Comparison of ENCODE assay signal across 8 cellular contexts in the genomic region with DNA sequence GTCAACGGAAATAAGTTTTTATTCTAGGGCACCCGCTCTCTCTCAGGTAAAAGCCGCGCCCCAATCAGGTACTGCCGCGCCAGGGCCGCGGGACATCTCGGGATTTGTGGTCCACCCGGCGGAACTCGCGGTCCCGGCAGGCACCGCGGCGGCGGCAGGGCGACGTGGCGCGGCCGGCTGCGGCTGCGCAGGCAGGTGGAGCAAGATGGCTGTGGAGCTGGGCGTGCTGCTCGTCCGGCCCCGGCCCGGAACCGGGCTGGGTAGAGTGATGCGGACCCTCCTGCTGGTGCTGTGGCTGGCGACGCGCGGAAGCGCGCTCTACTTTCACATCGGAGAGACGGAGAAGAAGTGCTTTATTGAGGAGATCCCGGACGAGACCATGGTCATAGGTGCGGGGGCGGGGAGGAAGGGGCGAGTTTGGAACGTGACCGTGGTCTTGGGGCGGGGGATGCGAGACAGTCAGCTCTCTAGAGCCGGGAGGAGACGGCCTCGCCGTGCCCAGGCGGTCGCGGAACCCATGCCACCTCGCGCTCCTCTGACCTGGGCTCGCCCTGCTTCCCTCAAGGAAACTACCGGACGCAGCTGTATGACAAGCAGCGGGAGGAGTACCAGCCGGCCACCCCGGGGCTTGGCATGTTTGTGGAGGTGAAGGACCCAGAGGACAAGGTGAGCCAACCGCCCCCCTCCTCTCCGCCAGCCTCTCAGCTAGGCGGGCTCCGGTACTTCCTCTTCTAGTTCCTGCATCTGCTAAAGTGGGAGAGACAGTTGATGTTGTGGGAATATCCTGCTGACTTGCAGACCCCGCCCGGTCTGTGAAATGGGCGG. TPM values are rescaled to one million over a fixed set of nuclear protein-coding genes. Genes with fewer than 3 reads are reported as not detected.
DNase-seq lines count a peak whose midpoint lies in the region; ATAC-seq and TF ChIP-seq lines count a peak whose summit lies in the region.

TMED9 (plus strand) TSS at position 194 of the 825 bp plus-strand sequence; CDS start at position 206, 12 bp downstream.

- H3K9ac ChIP-seq in colonic mucosa (ENCODE audit: low read depth in 2 of 2, low read length in 2 of 2), result peak within 1 kb of the TSS; percentile 89 to 97

- H3K27ac ChIP-seq in colonic mucosa, result peak within 1 kb of the TSS; percentile 85
- H3K27ac ChIP-seq in layer of hippocampus (ENCODE audit: low read depth, low read length), result peak within 1 kb of the TSS; percentile 67

- peak; percentile 94 for DNase-seq in AG08396 (ENCODE audit: low spot score)
- peak; percentile 94 for DNase-seq in NCI-H345 (lab: John Stamatoyannopoulos, UW)
- peak; percentile 98 for DNase-seq in activated CD4-positive, alpha-beta T cell treated with anti-CD3 and anti-CD28 coated beads, Interleukin-2, amount 10 ng/mL, durations not matched to agents 24 days and 14 days
- peak; percentile 90 for DNase-seq in colonic mucosa
- DNase-seq in stimulated activated CD4-positive, alpha-beta T cell treated with anti-CD3 and anti-CD28 coated beads, Interleukin-1b, Interleukin-23, amount 100 ng/mL, for 24 hours (ENCODE audit: low read depth in 4 of 4, low spot score in 1 of 4), result peak; percentile 68 to 80 (median 74)

- no peaks in the 10 kb centered on the region for H3K9me3 Mint-ChIP-seq in activated CD4-positive, alpha-beta T cell treated with anti-CD3 and anti-CD28 coated beads, Interleukin-2, amount 10 ng/mL, durations not matched to agents 24 days and 14 days

- TF ChIP-seq CTCF in colonic mucosa (IDR thresholded peaks at IDR 0.05), result no peak

- peak within 1 kb of the TSS; percentile 97 for H3K27ac Mint-ChIP-seq in activated CD4-positive, alpha-beta T cell treated with anti-CD3 and anti-CD28 coated beads, Interleukin-2, amount 10 ng/mL, durations not matched to agents 24 days and 14 days

- H3K36me3 Mint-ChIP-seq in activated CD4-positive, alpha-beta T cell treated with anti-CD3 and anti-CD28 coated beads, Interleukin-2, amount 10 ng/mL, durations not matched to agents 24 days and 14 days (ENCODE audit: low read depth), result peaks cover 41% of the 10 kb centered on the region

- peaks cover 10% of the 10 kb centered on the region for H3K4me1 ChIP-seq in colonic mucosa

- H3K27me3 ChIP-seq in colonic mucosa (no peaks in the 10 kb centered on the region), layer of hippocampus (ENCODE audit: control insufficient read depth, insufficient read depth, low read length) (no peaks in the 10 kb centered on the region)

- H3K4me3 Mint-ChIP-seq in activated CD4-positive, alpha-beta T cell treated with anti-CD3 and anti-CD28 coated beads, Interleukin-2, amount 10 ng/mL, durations not matched to agents 24 days and 14 days, result peak within 1 kb of the TSS; percentile 97

- peak; percentile 96 for ATAC-seq in GM18868 (IDR thresholded peaks at IDR 0.05; ENCODE audit: unreplicated experiment)
- ATAC-seq in HG03103 (IDR thresholded peaks at IDR 0.05; ENCODE audit: low read depth, unreplicated experiment), result peak; percentile 91

- H3K4me3 ChIP-seq in colonic mucosa, result peak within 1 kb of the TSS; percentile 99

- intact Hi-C loops in activated CD4-positive, alpha-beta T cell treated with anti-CD3 and anti-CD28 coated beads, Interleukin-2, amount 10 ng/mL, durations not matched to agents 24 days and 14 days (cut with micrococcal nuclease), result loop anchor here (1.0 to 10.0 kb wide), 3 partner anchors 37 to 187 kb away; partner anchors contain the start of genes F12, FAM193B and PFN3
- intact Hi-C loops in colonic mucosa (cut with DNase I), result loop anchor here (10.0 kb wide), 1 partner anchor 77 kb away; the partner anchor contains the start of gene DDX41

- H3K27me3 Mint-ChIP-seq in activated CD4-positive, alpha-beta T cell treated with anti-CD3 and anti-CD28 coated beads, Interleukin-2, amount 10 ng/mL, durations not matched to agents 24 days and 14 days, result peaks cover 24% of the 10 kb centered on the region

- peaks cover 34% of the 10 kb centered on the region for H3K36me3 ChIP-seq in colonic mucosa

- peaks cover 15% of the 10 kb centered on the region for H3K4me1 Mint-ChIP-seq in activated CD4-positive, alpha-beta T cell treated with anti-CD3 and anti-CD28 coated beads, Interleukin-2, amount 10 ng/mL, durations not matched to agents 24 days and 14 days

- no peaks in the 10 kb centered on the region for H3K9me3 ChIP-seq in colonic mucosa

RNA-seq across cellular contexts. Expression of gene TMED9, which starts in this region (rescaled TPM):
- 147 and 156 TPM in 2 replicates for total RNA-seq in activated CD4-positive, alpha-beta T cell treated with anti-CD3 and anti-CD28 coated beads, Interleukin-2, amount 10 ng/mL, durations not matched to agents 24 days and 14 days
- 100 to 1,000 TPM; 187 to 303 TPM for total RNA-seq in colonic mucosa

Comparison
In these comparisons a context has a peak if more than half of its experiments do, and no peak if none do; other contexts are left out.
1. Peak in every context shown above with its lines: DNase-seq, ATAC-seq, H3K4me3 ChIP-seq and H3K27ac ChIP-seq.